18 cellular contexts compared by ENCODE assay signal in the genomic region with DNA sequence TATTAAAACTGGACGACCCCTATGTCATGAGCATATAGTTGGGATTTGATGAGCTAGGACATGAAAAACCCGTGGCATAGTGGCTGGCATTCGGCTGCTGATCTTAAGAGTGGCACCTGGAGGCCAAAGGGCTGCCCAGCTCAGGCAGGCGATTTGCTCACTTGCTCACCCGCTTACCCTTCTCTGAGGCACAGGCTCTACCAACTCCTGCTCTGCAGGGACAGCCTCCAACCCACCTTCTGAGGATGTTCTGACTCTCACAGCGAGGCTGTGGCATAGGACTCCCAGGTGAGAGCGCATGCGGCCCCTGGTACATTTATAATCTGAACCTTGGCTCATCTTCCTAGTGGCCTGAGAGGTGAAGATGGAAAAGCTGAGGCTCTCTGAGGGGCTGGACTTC. TPM values are rescaled to one million over a fixed set of nuclear protein-coding genes. Genes with fewer than 3 reads are reported as not detected.
A peak's percentile ranks its signal among the peaks of the same experiment; 100 is the strongest.
DNase-seq lines count a peak whose midpoint lies in the region; ATAC-seq and TF ChIP-seq lines count a peak whose summit lies in the region.
"Had no signal": no experiment of that assay in that cellular context is flagged by ENCODE, and none has a peak within 500 bp of the region (broad histone marks: within the 10 kb centered on the region; RNA-seq: fewer than 3 reads in every experiment).

No MANE protein-coding gene starts in this region.

- H3K4me3 ChIP-seq in H7 (ENCODE audit: insufficient read depth, low read depth, low read length): peak overlapping the region; percentile 46; the same call in 1 of the 2 replicates
- peak overlapping the region; percentile 50 for H3K4me3 ChIP-seq in NT2/D1 (ENCODE audit: insufficient read length, low read depth)
- peak overlapping the region; percentile 45 for H3K4me3 ChIP-seq in iPS-18c (ENCODE audit: insufficient read depth, low read depth, low read length)
- H3K4me3 ChIP-seq: K562 had no signal

- DNase-seq in H7: no peak
- no peak for DNase-seq in NT2/D1 (ENCODE audit: low read depth, low spot score)
- DNase-seq in sciatic nerve (ENCODE audit: low spot score): peak; percentile 17
- no peak for DNase-seq in SKM-1 (lab: John Stamatoyannopoulos, UW; ENCODE audit: unreplicated experiment)
- DNase-seq in omental fat pad (ENCODE audit: low spot score): no peak
- DNase-seq: ACHN; CD4-positive, alpha-beta T cell; HCEC 1CT; NCI-H1436 treated with DMSO at 0.1 percent for 48 hours; NCI-H2081; NCI-H524; NK-92 treated with Interleukin-12 subunit alpha and Interleukin-12 subunit beta, amount 100 ng/mL, for 24 hours; PC-3 had no signal

- H3K27me3 ChIP-seq in H7 (ENCODE audit: control insufficient read depth, insufficient read depth, low read length) (peaks cover 28% of the 10 kb centered on the region), NT2/D1 (ENCODE audit: insufficient read depth, insufficient read length) (peaks cover 26% of the 10 kb centered on the region)

- TF ChIP-seq CTCF in omental fat pad (IDR thresholded peaks at IDR 0.05): no peak

- no peaks in the 10 kb centered on the region for H3K36me3 ChIP-seq in H7 (replicated peaks; ENCODE audit: control insufficient read depth, insufficient read depth, low read length)
- peaks cover 4% of the 10 kb centered on the region for H3K36me3 ChIP-seq in NT2/D1 (ENCODE audit: insufficient read depth, insufficient read length, low read length)

- H3K4me1 ChIP-seq in NT2/D1 (ENCODE audit: insufficient read depth, insufficient read length): no peaks in the 10 kb centered on the region

- intact Hi-C loops in sciatic nerve (cut with DNase I): no loop called here

- no peaks in the 10 kb centered on the region for H3K9me3 ChIP-seq in NT2/D1 (ENCODE audit: insufficient read depth, low read length)
- peaks cover 2% of the 10 kb centered on the region for H3K9me3 ChIP-seq in iPS-18c (ENCODE audit: control insufficient read depth, insufficient read depth, low read length)

- ATAC-seq in sciatic nerve (no peak), HG03520 (IDR thresholded peaks at IDR 0.05; ENCODE audit: unreplicated experiment) (no peak), GM18873 (IDR thresholded peaks at IDR 0.05; ENCODE audit: low FRiP score, unreplicated experiment) (no peak), omental fat pad (ENCODE audit: low FRiP score) (no peak)
- ATAC-seq: K562, PC-3 had no signal

- no peak overlapping the region for H3K9ac ChIP-seq in NT2/D1 (ENCODE audit: insufficient read length, low read depth)

RNA-seq across cellular contexts. Expression of a gene that starts 1.0 kb away (rescaled TPM):
- 0.35 and 1.4 TPM in 2 replicates for total RNA-seq in H7 (2014; rRNA removed; shearing (Covaris generic))
- 0.94 TPM for total RNA-seq in sciatic nerve
- total RNA-seq in omental fat pad: not detected
- total RNA-seq: HT-29, K562, PC-3 had no signal
